1 cellular context compared by ENCODE assay signal in genomic region chr13:98556968-98557591, GRCh38.
TF ChIP-seq lines count a peak whose summit lies in the region.

No MANE protein-coding gene starts in this region.

TF ChIP-seq in A549, 52 proteins besides CTCF, POLR2A, EP300 and RAD21 (continued from another document):
- TF ChIP-seq ELK1 (IDR thresholded peaks at IDR 0.05; ENCODE audit: low read depth, low read length), result no peak
- no peak for TF ChIP-seq EHMT2 (IDR thresholded peaks at IDR 0.05; ENCODE audit: low read depth)
- no peak for TF ChIP-seq HOXB5 (CRISPR knock-in tag; IDR thresholded peaks at IDR 0.05)
- no peak for TF ChIP-seq PHF8 (IDR thresholded peaks at IDR 0.05; ENCODE audit: borderline replicate concordance, low read depth)
